In genomic region chr4:86940176-86940575, GRCh38 we compare ENCODE assay signal across 8 cellular contexts. TPM values are rescaled to one million over a fixed set of nuclear protein-coding genes. Genes with fewer than 3 reads are reported as not detected.
DNase-seq lines count a peak whose midpoint lies in the region; ATAC-seq and TF ChIP-seq lines count a peak whose summit lies in the region.
"Had no signal": no experiment of that assay in that cellular context is flagged by ENCODE, and none has a peak within 500 bp of the region (broad histone marks: within the 10 kb centered on the region; RNA-seq: fewer than 3 reads in every experiment).

No MANE protein-coding gene starts in this region.

- WGBS in adrenal gland, 4 donors: 58 to 88% (median 80%) methylated on average over 3 of the region's 3 CpGs
- WGBS in ovary, 3 donors: 76 to 95% (median 92%) methylated on average over 3 of the region's 3 CpGs

- no peak for TF ChIP-seq EP300 in ovary (IDR thresholded peaks at IDR 0.05)

- H3K36me3 Mint-ChIP-seq in stimulated activated memory B cell treated with anti-CD40 and anti-IgM and Interleukin-4, amounts not matched to agents 10 μg/mL and 1 μg/mL and 100 μg/mL, for 72 hours: no peaks in the 10 kb centered on the region

- peak; percentile 3 for ATAC-seq in GM19043 (IDR thresholded peaks at IDR 0.05; ENCODE audit: low read depth, unreplicated experiment)
- ATAC-seq in HG02885 (IDR thresholded peaks at IDR 0.05; ENCODE audit: poor library complexity, unreplicated experiment): peak; percentile 6
- no peak for ATAC-seq in stimulated activated memory B cell treated with anti-CD40 and anti-IgM and Interleukin-4, amounts not matched to agents 10 μg/mL and 1 μg/mL and 100 μg/mL, for 72 hours
- no peak for ATAC-seq in HG03469 (IDR thresholded peaks at IDR 0.05; ENCODE audit: unreplicated experiment)

- TF ChIP-seq CTCF in adrenal gland (IDR thresholded peaks at IDR 0.05): no peak
- TF ChIP-seq CTCF in ovary (IDR thresholded peaks at IDR 0.05): no peak

- H3K27ac ChIP-seq in adrenal gland: peak overlapping the region in 3 of 5 donors; percentile 3 to 54 (median 46)
- H3K27ac ChIP-seq in ovary: no peak overlapping the region

- intact Hi-C loops in adrenal gland (cut with DNase I): no loop called here
- intact Hi-C loops in ovary (cut with DNase I): no loop called here

- H3K27me3 Mint-ChIP-seq in stimulated activated memory B cell treated with anti-CD40 and anti-IgM and Interleukin-4, amounts not matched to agents 10 μg/mL and 1 μg/mL and 100 μg/mL, for 72 hours: no peaks in the 10 kb centered on the region

- no peak overlapping the region for H3K4me3 ChIP-seq in adrenal gland
- H3K4me3 ChIP-seq in ovary: no peak overlapping the region

- H3K4me1 ChIP-seq in adrenal gland (replicated peaks in 1 of 2) (peaks cover 32 to 63% of the 10 kb centered on the region in 2 donors), ovary (ENCODE audit: insufficient read depth) (no peaks in the 10 kb centered on the region)

- peak overlapping the region; percentile 40 for H3K4me3 Mint-ChIP-seq in stimulated activated memory B cell treated with anti-CD40 and anti-IgM and Interleukin-4, amounts not matched to agents 10 μg/mL and 1 μg/mL and 100 μg/mL, for 72 hours

- peak in 1 of 7 donors; percentile 5 for DNase-seq in adrenal gland
- no peak for DNase-seq in ovary
- DNase-seq in activated naive CD4-positive, alpha-beta T cell (lab: John Stamatoyannopoulos, UW): no peak

- peaks cover 71% of the 10 kb centered on the region for H3K4me1 Mint-ChIP-seq in stimulated activated memory B cell treated with anti-CD40 and anti-IgM and Interleukin-4, amounts not matched to agents 10 μg/mL and 1 μg/mL and 100 μg/mL, for 72 hours

- TF ChIP-seq POLR2A in adrenal gland (IDR thresholded peaks at IDR 0.05) (no peak), ovary (IDR thresholded peaks at IDR 0.05) (no peak)

- H3K27ac Mint-ChIP-seq in stimulated activated memory B cell treated with anti-CD40 and anti-IgM and Interleukin-4, amounts not matched to agents 10 μg/mL and 1 μg/mL and 100 μg/mL, for 72 hours: peak overlapping the region; percentile 69

- H3K9me3 ChIP-seq in adrenal gland (replicated peaks in 1 of 3) (no peaks in the 10 kb centered on the region), ovary (no peaks in the 10 kb centered on the region)

- H3K9me3 Mint-ChIP-seq in stimulated activated memory B cell treated with anti-CD40 and anti-IgM and Interleukin-4, amounts not matched to agents 10 μg/mL and 1 μg/mL and 100 μg/mL, for 72 hours: no peaks in the 10 kb centered on the region

- no peaks in the 10 kb centered on the region for H3K27me3 ChIP-seq in adrenal gland
- no peaks in the 10 kb centered on the region for H3K27me3 ChIP-seq in ovary

- H3K36me3 ChIP-seq in adrenal gland (replicated peaks in 1 of 2) (no peaks in the 10 kb centered on the region), ovary (no peaks in the 10 kb centered on the region)

RNA-seq across cellular contexts. Expression of gene AFF1, which starts 5.4 kb away (rescaled TPM):
- total RNA-seq in adrenal gland (100 to 1,000 TPM in 1 of 8 donors, 10 to 100 TPM in 7; 42.1 to 109 (median 63.3) TPM), ovary (100 to 1,000 TPM in 1 of 7 donors, 10 to 100 TPM in 6; 56.8 to 107 (median 82.5) TPM)
- polyA plus RNA-seq in adrenal gland (10 to 100 TPM in 2 of 3 donors, 1 to 10 TPM in 1; 9.9 to 44.1 (median 26.2) TPM), ovary (10 to 100 TPM; 26.0 to 44.6 TPM)

RNA-seq across cellular contexts. Expression of gene C4orf36, which starts 48.0 kb away (rescaled TPM):
- total RNA-seq in adrenal gland: 1 to 10 TPM in 3 of 8 donors, under 1 TPM in 4, not detected in 1; 0.28 to 2.0 (median 0.61) TPM
- under 1 TPM in 1 of 3 donors, not detected in 2; 0.20 TPM for polyA plus RNA-seq in adrenal gland
- total RNA-seq in ovary: 1 to 10 TPM in 4 of 7 donors, under 1 TPM in 1, not detected in 2; 0.74 to 4.3 (median 2.0) TPM
- 1 to 10 TPM; 1.4 to 1.6 TPM for polyA plus RNA-seq in ovary
- total RNA-seq: lung microvascular endothelial cell had no signal

Comparison
In these comparisons a context has a peak if more than half of its experiments do, and no peak if none do; other contexts are left out.
1. ATAC-seq: peak in GM19043 (single experiment) and HG02885 (single experiment); none in stimulated activated memory B cell treated with anti-CD40 and anti-IgM and Interleukin-4, amounts not matched to agents 10 μg/mL and 1 μg/mL and 100 μg/mL, for 72 hours (single experiment) and HG03469 (single experiment).
2. H3K27ac ChIP-seq: peak in adrenal gland (3 of 5); none in ovary (0 of 2).